In genomic region chr19:6164906-6165531, GRCh38 we compare ENCODE assay signal across 1 cellular context.
TF ChIP-seq lines count a peak whose summit lies in the region.

No MANE protein-coding gene starts in this region.

TF ChIP-seq in IMR-90, 13 proteins besides CTCF, POLR2A, EP300 and RAD21:
- peak; percentile 50; the same call in 1 of the 2 replicates for TF ChIP-seq USF2 (IDR thresholded peaks at IDR 0.05; ENCODE audit: low read depth, low read length)
- no peak for TF ChIP-seq MXI1 (IDR thresholded peaks at IDR 0.05; ENCODE audit: borderline replicate concordance, low read depth, low read length)
